ENCODE assay signal across 30 cellular contexts in genomic region chr11:134789104-134789503, GRCh38.
"Had no signal": no experiment of that assay in that cellular context is flagged by ENCODE, and none has a peak within 500 bp of the region (broad histone marks: within the 10 kb centered on the region; RNA-seq: fewer than 3 reads in every experiment).

No MANE protein-coding gene starts in this region.

- H3K4me1 ChIP-seq: adrenal gland, body of pancreas, breast epithelium had no signal

- H3K36me3 ChIP-seq: adrenal gland, brain microvascular endothelial cell, breast epithelium had no signal

- DNase-seq: activated B cell treated with CpG ODN at 0.5 μM for 24 hours; activated CD4-positive, alpha-beta memory T cell treated with anti-CD3 and anti-CD28 coated beads for 36 hours; activated CD4-positive, alpha-beta T cell treated with anti-CD3 and anti-CD28 coated beads for 4 hours; activated CD4-positive, alpha-beta T cell treated with anti-CD3 and anti-CD28 coated beads, Interleukin-2, amount 10 ng/mL, durations not matched to agents 24 days and 14 days; activated CD4-positive, alpha-beta T cell treated with anti-CD3 and anti-CD28 coated beads, Interleukin-2, amount 50 U/mL, for 1 hour; activated CD4-positive, alpha-beta T cell treated with anti-CD3 and anti-CD28 coated beads, Interleukin-2, amount 50 U/mL, for 4 hours; activated CD4-positive, CD25-positive, alpha-beta regulatory T cell treated with anti-CD3 and anti-CD28 coated beads, Interleukin-2, amount 50 U/mL, for 72 hours; activated CD8-positive, alpha-beta memory T cell treated with anti-CD3 and anti-CD28 coated beads, Interleukin-2, amount 50 U/mL, for 4 hours; activated CD8-positive, alpha-beta T cell treated with anti-CD3 and anti-CD28 coated beads for 36 hours; activated effector memory CD4-positive, alpha-beta T cell treated with anti-CD3 and anti-CD28 coated beads, Interleukin-2, amount 50 U/mL, for 16 hours; activated gamma-delta T cell treated with Interleukin-2 at 50 U/mL for 16 hours; activated naive CD4-positive, alpha-beta T cell; activated naive CD4-positive, alpha-beta T cell treated with anti-CD3 and anti-CD28 coated beads for 36 hours; activated naive CD4-positive, alpha-beta T cell treated with anti-CD3 and anti-CD28 coated beads, Interleukin-2, amount 50 U/mL, for 16 hours; activated naive CD8-positive, alpha-beta T cell treated with anti-CD3 and anti-CD28 coated beads for 36 hours; activated T-cell treated with anti-CD3 and anti-CD28 coated beads for 4 hours; activated T-cell treated with anti-CD3 and anti-CD28 coated beads, Interleukin-2, amount 50 U/mL, for 1 hour; activated T-cell treated with anti-CD3 and anti-CD28 coated beads, Interleukin-2, amount 50 U/mL, for 4 hours; activated T-cell treated with anti-CD3 and anti-CD28 coated beads, Interleukin-2, amount 50 U/mL, for 72 hours; adrenal gland; amniotic stem cell; aorta; body of pancreas; brain microvascular endothelial cell; central memory CD4-positive, alpha-beta T cell; T-helper 1 cell; T-helper 2 cell; T-helper 9 cell had no signal

- H3K27me3 ChIP-seq: adrenal gland, body of pancreas, brain microvascular endothelial cell had no signal

- H3K9me3 ChIP-seq: adrenal gland, body of pancreas, breast epithelium had no signal

- H3K4me3 ChIP-seq: adrenal gland, body of pancreas, breast epithelium had no signal

- H3K27ac ChIP-seq: adrenal gland, body of pancreas, brain microvascular endothelial cell, breast epithelium, VCaP had no signal
